ENCODE assay signal across 8 cellular contexts in genomic region chr7:130960208-130960988, GRCh38.
DNase-seq lines count a peak whose midpoint lies in the region; ATAC-seq and TF ChIP-seq lines count a peak whose summit lies in the region.

No MANE protein-coding gene starts in this region.

- TF ChIP-seq CTCF in AG09309 (IDR thresholded peaks at IDR 0.05; ENCODE audit: control insufficient read depth, insufficient read depth, low read depth, low read length, missing control alignments) (no peak), NB4 (IDR thresholded peaks at IDR 0.05; ENCODE audit: low read depth, low read length) (no peak), left lung (IDR thresholded peaks at IDR 0.05) (no peak)

- TF ChIP-seq POLR2A in NB4 (IDR thresholded peaks at IDR 0.05; ENCODE audit: extremely low read depth, insufficient read length), result no peak

- H3K9ac ChIP-seq in adipocyte (ENCODE audit: low read length), result peak overlapping the region; percentile 88

- H3K9me3 ChIP-seq in adipocyte (ENCODE audit: control insufficient read depth, low read length), result no peaks in the 10 kb centered on the region
- no peaks in the 10 kb centered on the region for H3K9me3 ChIP-seq in left lung

- peak overlapping the region; percentile 51 for H3K4me3 ChIP-seq in AG09309 (ENCODE audit: control insufficient read depth, low read depth, low read length)
- H3K4me3 ChIP-seq in NB4 (ENCODE audit: low read depth, low read length), result peak overlapping the region; percentile 77
- H3K4me3 ChIP-seq in adipocyte (ENCODE audit: low read length), result peak overlapping the region; percentile 73
- peak overlapping the region in 1 of 2 donors; percentile 32 for H3K4me3 ChIP-seq in left lung

- intact Hi-C loops in left lung (cut with DNase I), result no loop called here

- H3K27me3 ChIP-seq in adipocyte (replicated peaks; ENCODE audit: control insufficient read depth, insufficient read depth, low read length), result no peaks in the 10 kb centered on the region
- H3K27me3 ChIP-seq in left lung, result no peaks in the 10 kb centered on the region

- H3K36me3 ChIP-seq in adipocyte (ENCODE audit: control insufficient read depth, insufficient read depth, low read length, severe bottlenecking) (peaks cover 68% of the 10 kb centered on the region), left lung (peaks cover 0 to 10% of the 10 kb centered on the region in 2 donors)

- peak; percentile 97 for DNase-seq in AG09309 (ENCODE audit: low read depth)
- peak; percentile 94 for DNase-seq in NB4 (ENCODE audit: low read depth)
- DNase-seq in adipocyte (ENCODE audit: low read depth), result peak; percentile 98
- DNase-seq in left lung, result no peak
- no peak for DNase-seq in NCI-H748 (lab: John Stamatoyannopoulos, UW; ENCODE audit: unreplicated experiment)
- no peak for DNase-seq in NCI-H1436 (lab: John Stamatoyannopoulos, UW)

- H3K27ac ChIP-seq in left lung, result peak overlapping the region; percentile 73 to 91

- H3K4me1 ChIP-seq in adipocyte (ENCODE audit: control insufficient read depth, insufficient read depth, low read length) (peaks cover 54% of the 10 kb centered on the region), left lung (peaks cover 17 to 90% of the 10 kb centered on the region in 2 donors)

- ATAC-seq in GM19452 (IDR thresholded peaks at IDR 0.05; ENCODE audit: unreplicated experiment), result peak; percentile 33
- peak; percentile 71 for ATAC-seq in left lung
- no peak for ATAC-seq in HG03469 (IDR thresholded peaks at IDR 0.05; ENCODE audit: unreplicated experiment)

Comparison
In these comparisons a context has a peak if more than half of its experiments do, and no peak if none do; other contexts are left out.
1. DNase-seq: peak in AG09309 (single experiment), NB4 (single experiment) and adipocyte (single experiment); none in left lung (0 of 2), NCI-H748 (single experiment) and NCI-H1436 (single experiment).